In genomic region chr4:123776267-123776666, GRCh38 we compare ENCODE assay signal across 9 cellular contexts.
DNase-seq lines count a peak whose midpoint lies in the region; ATAC-seq lines count a peak whose summit lies in the region.
"Had no signal": no experiment of that assay in that cellular context is flagged by ENCODE, and none has a peak within 500 bp of the region (broad histone marks: within the 10 kb centered on the region; RNA-seq: fewer than 3 reads in every experiment).

No MANE protein-coding gene starts in this region.

- peak overlapping the region in 1 of 2 donors; percentile 0 for H3K4me3 Mint-ChIP-seq in activated T-cell treated with anti-CD3 and anti-CD28 coated beads, Interleukin-2, amount 50 U/mL, for 72 hours
- no peak overlapping the region for H3K4me3 Mint-ChIP-seq in activated T-cell treated with anti-CD3 and anti-CD28 coated beads, Interleukin-2, amount 50 U/mL, for 24 hours

- H3K4me1 Mint-ChIP-seq in activated T-cell treated with anti-CD3 and anti-CD28 coated beads, Interleukin-2, amount 50 U/mL, for 72 hours (ENCODE audit: low read depth): peaks cover 11% of the 10 kb centered on the region
- no peaks in the 10 kb centered on the region for H3K4me1 Mint-ChIP-seq in activated T-cell treated with anti-CD3 and anti-CD28 coated beads, Interleukin-2, amount 50 U/mL, for 24 hours (ENCODE audit: low read depth)

- peak; percentile 60 to 78 for ATAC-seq in activated T-cell treated with anti-CD3 and anti-CD28 coated beads, Interleukin-2, amount 50 U/mL, for 72 hours (replicated peaks in 1 of 2)
- ATAC-seq in GM21825 (IDR thresholded peaks at IDR 0.05; ENCODE audit: unreplicated experiment): peak; percentile 97
- ATAC-seq in HG03354 (IDR thresholded peaks at IDR 0.05; ENCODE audit: poor library complexity, severe bottlenecking, unreplicated experiment): peak; percentile 98

- peak overlapping the region; percentile 16 for H3K27ac Mint-ChIP-seq in activated T-cell treated with anti-CD3 and anti-CD28 coated beads, Interleukin-2, amount 50 U/mL, for 72 hours
- no peak overlapping the region for H3K27ac Mint-ChIP-seq in activated T-cell treated with anti-CD3 and anti-CD28 coated beads, Interleukin-2, amount 50 U/mL, for 24 hours

- H3K36me3 Mint-ChIP-seq in activated T-cell treated with anti-CD3 and anti-CD28 coated beads, Interleukin-2, amount 50 U/mL, for 72 hours (ENCODE audit: insufficient read depth in 2 of 2): no peaks in the 10 kb centered on the region
- no peaks in the 10 kb centered on the region for H3K36me3 Mint-ChIP-seq in activated T-cell treated with anti-CD3 and anti-CD28 coated beads, Interleukin-2, amount 50 U/mL, for 24 hours (ENCODE audit: low read depth)

- peaks cover 0 to 2% of the 10 kb centered on the region in 2 donors for H3K9me3 Mint-ChIP-seq in activated T-cell treated with anti-CD3 and anti-CD28 coated beads, Interleukin-2, amount 50 U/mL, for 72 hours
- H3K9me3 Mint-ChIP-seq in activated T-cell treated with anti-CD3 and anti-CD28 coated beads, Interleukin-2, amount 50 U/mL, for 24 hours: no peaks in the 10 kb centered on the region

- no peak for DNase-seq in activated T-cell treated with anti-CD3 and anti-CD28 coated beads, Interleukin-2, amount 50 U/mL, for 72 hours
- DNase-seq in activated T-cell treated with anti-CD3 and anti-CD28 coated beads, Interleukin-2, amount 50 U/mL, for 24 hours: no peak
- DNase-seq in cerebellum (ENCODE audit: low spot score) (no peak), NCI-H446 (lab: John Stamatoyannopoulos, UW) (no peak)
- no peak for DNase-seq in activated T-cell treated with anti-CD3 and anti-CD28 coated beads, Interleukin-2, amount 50 U/mL, for 48 hours
- no peak for DNase-seq in central memory CD4-positive, alpha-beta T cell
- DNase-seq: GDM1 had no signal

- peaks cover 17% of the 10 kb centered on the region for H3K27me3 Mint-ChIP-seq in activated T-cell treated with anti-CD3 and anti-CD28 coated beads, Interleukin-2, amount 50 U/mL, for 72 hours (ENCODE audit: low read depth)
- H3K27me3 Mint-ChIP-seq in activated T-cell treated with anti-CD3 and anti-CD28 coated beads, Interleukin-2, amount 50 U/mL, for 24 hours: peaks cover 9% of the 10 kb centered on the region
